Comparison of ENCODE assay signal across 1 cellular context in the genomic region with DNA sequence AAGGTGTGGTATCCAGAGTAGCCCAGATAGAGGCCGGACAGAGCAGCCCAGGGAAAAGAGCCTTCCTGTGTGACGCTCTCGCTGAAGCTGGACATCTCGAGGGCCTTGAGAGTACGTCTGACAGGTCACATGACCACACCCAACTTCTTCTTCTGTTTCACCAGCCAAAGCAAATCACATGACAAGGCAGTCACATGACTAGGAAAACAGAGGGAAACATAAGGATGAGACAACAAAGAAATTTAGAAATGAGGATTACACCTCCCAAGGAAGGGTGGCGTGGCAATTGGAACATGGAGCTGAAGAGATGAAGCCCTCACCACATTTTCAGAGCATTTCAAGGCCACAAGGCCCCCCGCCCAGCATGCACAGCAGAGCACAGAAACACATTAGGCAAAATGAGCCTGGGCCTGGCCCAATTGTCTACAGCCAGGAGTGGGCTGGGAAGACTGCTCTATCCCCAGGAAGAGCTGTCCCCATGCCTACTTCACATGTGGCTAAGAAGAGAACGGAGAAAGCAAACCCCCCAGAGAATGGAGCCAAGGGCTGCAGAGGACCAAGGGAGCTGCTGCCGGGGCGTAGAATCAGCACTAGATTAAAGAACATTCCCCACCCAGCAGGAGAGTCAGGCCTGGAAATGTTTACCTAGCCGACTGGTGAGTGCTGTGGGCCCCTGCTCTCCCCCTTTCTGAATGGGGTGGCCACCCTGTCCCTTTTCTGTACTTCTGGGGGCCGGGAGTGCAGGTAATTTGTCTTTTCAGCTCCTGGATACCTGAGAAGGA.
A peak's percentile ranks its signal among the peaks of the same experiment; 100 is the strongest.
TF ChIP-seq lines count a peak whose summit lies in the region.

No MANE protein-coding gene starts in this region.

TF ChIP-seq in HepG2, 621 proteins besides CTCF, POLR2A, EP300 and RAD21 (continued from another document):
- TF ChIP-seq RAD51 (IDR thresholded peaks at IDR 0.05; ENCODE audit: borderline replicate concordance) = peak; percentile 47; the same call in 1 of the 2 replicates
- no peak for TF ChIP-seq EHMT2 (IDR thresholded peaks at IDR 0.05; ENCODE audit: borderline replicate concordance, low read depth, low read length)
